Comparison of ENCODE assay signal across 19 cellular contexts in genomic region chr15:57518779-57519410, GRCh38.
DNase-seq lines count a peak whose midpoint lies in the region; ATAC-seq and TF ChIP-seq lines count a peak whose summit lies in the region.
"Had no signal": no experiment of that assay in that cellular context is flagged by ENCODE, and none has a peak within 500 bp of the region (broad histone marks: within the 10 kb centered on the region; RNA-seq: fewer than 3 reads in every experiment).

No MANE protein-coding gene starts in this region.

- POLR2A ChIA-PET in AG04450 (lab: Yijun Ruan, JAX): no interaction called here

- H3K27me3 Mint-ChIP-seq in osteocyte (ENCODE audit: unreplicated experiment): peaks cover 15% of the 10 kb centered on the region

- ATAC-seq in lung (ENCODE audit: insufficient read depth, low FRiP score) (peak; percentile 63), HG03045 (IDR thresholded peaks at IDR 0.05; ENCODE audit: unreplicated experiment) (no peak), GM21381 (IDR thresholded peaks at IDR 0.05; ENCODE audit: unreplicated experiment) (no peak)

- no peak for DNase-seq in AG04450 (ENCODE audit: low read depth, low spot score)
- DNase-seq in dermis blood vessel endothelial cell: peak; percentile 37
- peak; percentile 73 for DNase-seq in lung (ENCODE audit: low spot score)
- peak; percentile 46 for DNase-seq in osteocyte (ENCODE audit: extremely low spot score, unreplicated experiment)
- no peak for DNase-seq in mesenteric fat pad (ENCODE audit: low spot score)
- DNase-seq in ascending aorta (ENCODE audit: low spot score in 2 of 2): no peak
- DNase-seq: CD4-positive, alpha-beta T cell; GM23248; H7; KG1; MM.1S; NCI-H1048; NCI-H1694 treated with DMSO at 0.1 percent for 48 hours; NCI-H2081; NCI-H345; NCI-H510A treated with DMSO at 0.1 percent for 48 hours had no signal

- peaks cover 7% of the 10 kb centered on the region for H3K36me3 Mint-ChIP-seq in osteocyte (ENCODE audit: unreplicated experiment)

- H3K4me3 ChIP-seq in AG04450 (ENCODE audit: low read depth, low read length) (no peak overlapping the region), lung (no peak overlapping the region), ascending aorta (no peak overlapping the region)
- H3K4me3 ChIP-seq: BLaER1, GM23248 had no signal

- no peak overlapping the region for H3K27ac Mint-ChIP-seq in osteocyte (ENCODE audit: unreplicated experiment)
- H3K27ac Mint-ChIP-seq: CD4-positive, alpha-beta T cell had no signal

- CTCF ChIA-PET in AG04450 (lab: Charles Lee): interaction anchor here (1.1 to 3.9 kb wide), 4 partner anchors 9 to 372 kb away, joined by 3 to 33 read pairs (median 7); no protein-coding TSS in a partner anchor

- no peak overlapping the region for H3K4me3 Mint-ChIP-seq in osteocyte (ENCODE audit: unreplicated experiment)
- H3K4me3 Mint-ChIP-seq: CD4-positive, alpha-beta T cell had no signal

- H3K9me3 ChIP-seq in AG04450 (ENCODE audit: control insufficient read depth, insufficient read depth, low read length) (no peaks in the 10 kb centered on the region; the same call in 1 of the 2 replicates), lung (ENCODE audit: control insufficient read depth in 2 of 2, insufficient read depth in 1 of 2, low read length in 1 of 2) (no peaks in the 10 kb centered on the region), ascending aorta (no peaks in the 10 kb centered on the region)
- H3K9me3 ChIP-seq: BLaER1 had no signal

- peak overlapping the region; percentile 2 for H3K27ac ChIP-seq in AG04450 (ENCODE audit: low read depth, low read length)
- H3K27ac ChIP-seq in lung (ENCODE audit: low read depth in 1 of 2, low read length in 1 of 2): no peak overlapping the region
- no peak overlapping the region for H3K27ac ChIP-seq in ascending aorta
- H3K27ac ChIP-seq: BLaER1, GM23248 had no signal

- intact Hi-C loops in ascending aorta (cut with DNase I): no loop called here

- TF ChIP-seq CTCF in AG04450 (IDR thresholded peaks at IDR 0.05; ENCODE audit: low read depth, low read length): no peak
- no peak for TF ChIP-seq CTCF in lung (IDR thresholded peaks at IDR 0.05; ENCODE audit: control extremely low read depth, extremely low read depth)
- TF ChIP-seq CTCF in osteocyte (IDR thresholded peaks at IDR 0.05): no peak
- TF ChIP-seq CTCF in ascending aorta (IDR thresholded peaks at IDR 0.05): no peak

- peaks cover 21% of the 10 kb centered on the region for H3K4me1 Mint-ChIP-seq in osteocyte (ENCODE audit: unreplicated experiment)

- peaks cover 0 to 4% of the 10 kb centered on the region in 2 donors for H3K36me3 ChIP-seq in lung (ENCODE audit: control insufficient read depth in 2 of 2, insufficient read depth in 2 of 2, low read length in 2 of 2)
- peaks cover 0 to 6% of the 10 kb centered on the region in 2 donors for H3K36me3 ChIP-seq in ascending aorta
- H3K36me3 ChIP-seq: BLaER1 had no signal

- WGBS in lung, 2 donors: 66 to 83% methylated on average over 13 of the region's 13 CpGs

- H3K4me1 ChIP-seq in lung (ENCODE audit: control insufficient read depth in 2 of 2, insufficient read depth in 2 of 2, low read length in 2 of 2) (peaks cover 4 to 7% of the 10 kb centered on the region in 2 donors), ascending aorta (no peaks in the 10 kb centered on the region)
- H3K4me1 ChIP-seq: BLaER1 had no signal

- peaks cover 4% of the 10 kb centered on the region for H3K27me3 ChIP-seq in AG04450 (ENCODE audit: control insufficient read depth, insufficient read depth, low read length)
- no peaks in the 10 kb centered on the region for H3K27me3 ChIP-seq in lung (ENCODE audit: control insufficient read depth, insufficient read depth)
- H3K27me3 ChIP-seq in ascending aorta: no peaks in the 10 kb centered on the region
- H3K27me3 ChIP-seq: BLaER1 had no signal

- H3K9me3 Mint-ChIP-seq in osteocyte (ENCODE audit: unreplicated experiment): no peaks in the 10 kb centered on the region
- H3K9me3 Mint-ChIP-seq: CD4-positive, alpha-beta T cell had no signal

Comparison
In these comparisons a context has a peak if more than half of its experiments do, and no peak if none do; other contexts are left out.
1. DNase-seq: peak in dermis blood vessel endothelial cell (single experiment), lung (single experiment) and osteocyte (single experiment); none in AG04450 (single experiment), mesenteric fat pad (single experiment) and ascending aorta (0 of 2).